In the genomic region with DNA sequence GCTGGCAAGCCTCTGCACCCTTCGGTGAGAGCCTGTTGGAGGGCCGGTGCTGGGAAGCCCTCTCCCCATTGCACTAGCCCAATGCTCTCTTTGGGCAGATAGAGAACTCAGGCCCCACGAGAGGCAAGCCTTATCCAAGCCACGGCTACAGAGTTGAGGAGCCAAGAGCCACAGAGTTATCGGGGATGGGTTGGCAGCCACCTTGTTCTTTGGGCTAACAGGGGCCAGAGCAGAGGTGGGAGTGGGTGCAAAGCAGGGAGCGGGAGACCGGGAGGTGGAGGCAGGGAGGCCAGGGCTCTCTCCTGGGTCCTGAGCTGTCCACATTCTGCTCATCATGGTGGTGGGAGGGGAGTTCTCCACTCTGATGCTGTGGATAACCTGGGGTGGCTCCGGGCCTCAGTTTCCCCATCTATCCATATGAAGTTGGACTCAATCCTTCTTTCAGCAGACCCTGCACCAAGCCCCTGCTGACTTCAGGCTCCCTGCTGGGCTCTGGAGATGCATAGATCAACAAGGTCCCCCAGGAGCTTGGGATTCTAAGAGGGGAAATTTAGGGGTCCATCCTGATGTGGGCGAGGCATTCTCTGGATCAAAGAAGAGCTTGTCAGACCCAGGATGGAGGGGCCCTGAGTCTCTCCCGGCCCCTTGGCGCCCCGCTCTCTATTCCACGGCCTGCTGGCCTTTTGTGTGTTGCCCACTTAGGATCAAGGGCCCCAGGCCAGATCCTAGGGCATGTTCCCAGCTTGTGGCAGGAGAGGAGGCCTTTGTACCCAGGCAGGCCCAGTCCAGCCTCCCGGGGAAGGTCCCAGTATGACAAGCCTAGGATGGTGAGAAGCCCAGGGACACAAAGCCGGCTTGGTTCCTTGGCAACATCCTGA, we compare ENCODE assay signal across 14 cellular contexts. TPM values are rescaled to one million over a fixed set of nuclear protein-coding genes. Genes with fewer than 3 reads are reported as not detected.
DNase-seq lines count a peak whose midpoint lies in the region; ATAC-seq, FAIRE-seq and TF ChIP-seq lines count a peak whose summit lies in the region.
"Had no signal": no experiment of that assay in that cellular context is flagged by ENCODE, and none has a peak within 500 bp of the region (broad histone marks: within the 10 kb centered on the region; RNA-seq: fewer than 3 reads in every experiment).

No MANE protein-coding gene starts in this region.

- no peak overlapping the region for H3K27ac Mint-ChIP-seq in astrocyte (ENCODE audit: unreplicated experiment)
- H3K27ac Mint-ChIP-seq: activated T-cell treated with anti-CD3 and anti-CD28 coated beads, Interleukin-2, amount 50 U/mL, for 72 hours had no signal

- H3K27me3 ChIP-seq in astrocyte (ENCODE audit: insufficient read depth, low read length) (peaks cover 2% of the 10 kb centered on the region), rectal smooth muscle tissue (ENCODE audit: control insufficient read depth, insufficient read depth, low read length) (no peaks in the 10 kb centered on the region), foreskin keratinocyte (no peaks in the 10 kb centered on the region)

- H3K9me3 Mint-ChIP-seq in astrocyte (ENCODE audit: unreplicated experiment) = peaks cover 5% of the 10 kb centered on the region
- H3K9me3 Mint-ChIP-seq: central memory CD8-positive, alpha-beta T cell had no signal

- H3K9me3 ChIP-seq in astrocyte (ENCODE audit: insufficient read depth, low read depth, low read length) = no peaks in the 10 kb centered on the region

- H3K4me1 Mint-ChIP-seq in astrocyte (ENCODE audit: low read depth, unreplicated experiment) = peaks cover 17% of the 10 kb centered on the region
- H3K4me1 Mint-ChIP-seq: central memory CD8-positive, alpha-beta T cell had no signal

- H3K4me3 ChIP-seq in astrocyte (ENCODE audit: insufficient read depth, low read depth, low read length) (no peak overlapping the region), rectal smooth muscle tissue (ENCODE audit: low read length) (peak overlapping the region; percentile 56)

- peak; percentile 77 for ATAC-seq in left lobe of liver
- ATAC-seq in foreskin keratinocyte = no peak
- no peak for ATAC-seq in GM21786 (IDR thresholded peaks at IDR 0.05; ENCODE audit: unreplicated experiment)
- ATAC-seq: activated T-cell treated with anti-CD3 and anti-CD28 coated beads, Interleukin-2, amount 50 U/mL, for 72 hours had no signal

- H3K36me3 Mint-ChIP-seq in astrocyte (ENCODE audit: low read depth, unreplicated experiment) = no peaks in the 10 kb centered on the region

- H4K20me1 ChIP-seq in astrocyte (ENCODE audit: insufficient read depth, low read length) = no peaks in the 10 kb centered on the region

- H3K27me3 Mint-ChIP-seq in astrocyte (ENCODE audit: low read depth, unreplicated experiment) = peaks cover 3% of the 10 kb centered on the region

- H3K27ac ChIP-seq in astrocyte (ENCODE audit: low read depth, low read length) (no peak overlapping the region), rectal smooth muscle tissue (ENCODE audit: low read depth, low read length) (peak overlapping the region; percentile 57), foreskin keratinocyte (no peak overlapping the region)
- H3K27ac ChIP-seq: RWPE1 had no signal

- no peaks in the 10 kb centered on the region for H3K79me2 ChIP-seq in astrocyte (ENCODE audit: insufficient read depth, low read length)

- H3K36me3 ChIP-seq in astrocyte (ENCODE audit: insufficient read depth, low read length) = no peaks in the 10 kb centered on the region
- no peaks in the 10 kb centered on the region for H3K36me3 ChIP-seq in rectal smooth muscle tissue (ENCODE audit: control insufficient read depth, insufficient read depth, low read length)

- peak overlapping the region; percentile 79 for H2AFZ ChIP-seq in astrocyte (ENCODE audit: low read depth, low read length)

- H3K4me1 ChIP-seq in astrocyte (ENCODE audit: insufficient read depth, low read length) (peaks cover 25% of the 10 kb centered on the region), rectal smooth muscle tissue (ENCODE audit: control insufficient read depth, insufficient read depth, low read length) (peaks cover 2% of the 10 kb centered on the region), foreskin keratinocyte (peaks cover 15% of the 10 kb centered on the region)

- peak overlapping the region; percentile 78 for H3K4me3 Mint-ChIP-seq in astrocyte (ENCODE audit: unreplicated experiment)
- H3K4me3 Mint-ChIP-seq: activated T-cell treated with anti-CD3 and anti-CD28 coated beads, Interleukin-2, amount 50 U/mL, for 72 hours; central memory CD8-positive, alpha-beta T cell had no signal

- TF ChIP-seq CTCF in astrocyte (IDR thresholded peaks at IDR 0.05; ENCODE audit: insufficient read depth, low read depth, low read length) = no peak
- TF ChIP-seq CTCF in foreskin keratinocyte (conservative IDR thresholded peaks at IDR 0.05) = no peak

- DNase-seq in AG20443 (ENCODE audit: low spot score) = peak; percentile 9
- no peak for DNase-seq in astrocyte (ENCODE audit: low read depth)
- peak; percentile 90 for DNase-seq in left lobe of liver (ENCODE audit: low spot score)
- no peak for DNase-seq in foreskin keratinocyte
- DNase-seq in NCI-H82 (lab: John Stamatoyannopoulos, UW) = no peak
- no peak for DNase-seq in D341Med (ENCODE audit: low spot score)
- DNase-seq: activated T-cell treated with anti-CD3 and anti-CD28 coated beads, Interleukin-2, amount 50 U/mL, for 72 hours; GOT3; Karpas-422 had no signal

- FAIRE-seq in astrocyte (lab: Jason Lieb, UNC) = no peak

- peak overlapping the region; percentile 64 for H3K9ac ChIP-seq in astrocyte (ENCODE audit: low read length)
- peak overlapping the region; percentile 17 for H3K9ac ChIP-seq in rectal smooth muscle tissue (ENCODE audit: low read length)

- peak overlapping the region; percentile 84 for H3K4me2 ChIP-seq in astrocyte (ENCODE audit: low read length)

RNA-seq across cellular contexts. Expression of gene CX3CL1, which starts 0.6 kb away (rescaled TPM):
- total RNA-seq in astrocyte = 9.6 and 12.1 TPM in 2 replicates
- 13.8 TPM for total RNA-seq in left lobe of liver
- 0.54 and 0.74 TPM in 2 replicates for total RNA-seq in foreskin keratinocyte
- polyA plus RNA-seq in foreskin keratinocyte = 0.65 and 0.80 TPM in 2 replicates
- total RNA-seq: activated T-cell treated with anti-CD3 and anti-CD28 coated beads, Interleukin-2, amount 50 U/mL, for 72 hours had no signal

RNA-seq across cellular contexts. Expression of gene CCL22, which starts 13.2 kb away (rescaled TPM):
- total RNA-seq in astrocyte = not detected in 2 replicates
- 0.40 TPM for total RNA-seq in left lobe of liver
- not detected in 2 replicates for total RNA-seq in foreskin keratinocyte
- polyA plus RNA-seq in foreskin keratinocyte = not detected in 2 replicates
- total RNA-seq: glomerular endothelial cell had no signal

RNA-seq across cellular contexts. Expression of gene CCL17, which starts 32.8 kb away (rescaled TPM):
- total RNA-seq in astrocyte (not detected in 2 replicates), left lobe of liver (not detected), foreskin keratinocyte (not detected in 2 replicates)
- not detected in 2 replicates for polyA plus RNA-seq in foreskin keratinocyte
- total RNA-seq: glomerular endothelial cell had no signal

Comparison
In these comparisons a context has a peak if more than half of its experiments do, and no peak if none do; other contexts are left out.
1. DNase-seq: peak in AG20443 (single experiment) and left lobe of liver (single experiment); none in astrocyte (single experiment), foreskin keratinocyte (0 of 2), NCI-H82 (single experiment) and D341Med (single experiment).